In the genomic region with DNA sequence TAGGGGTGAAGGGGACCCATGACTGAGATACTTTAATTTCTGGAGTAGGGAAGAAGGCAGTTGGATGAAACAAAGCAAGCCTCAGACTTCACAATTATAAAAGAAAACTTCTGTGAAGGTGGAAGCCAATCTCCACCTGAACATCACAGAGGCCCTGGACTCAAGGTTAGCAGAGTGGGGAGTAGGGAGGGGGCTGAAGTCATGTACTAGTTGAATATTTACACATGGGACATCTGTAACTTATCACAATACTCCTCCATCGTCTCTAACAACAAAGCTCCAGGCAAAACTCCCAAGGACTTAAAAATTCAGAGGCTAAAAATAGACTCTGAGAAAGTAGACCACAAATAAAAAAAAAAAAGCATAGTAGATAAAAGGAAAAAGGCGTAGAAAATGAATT, we compare ENCODE assay signal across 16 cellular contexts.
DNase-seq lines count a peak whose midpoint lies in the region; ATAC-seq and TF ChIP-seq lines count a peak whose summit lies in the region.
"Had no signal": no experiment of that assay in that cellular context is flagged by ENCODE, and none has a peak within 500 bp of the region (broad histone marks: within the 10 kb centered on the region; RNA-seq: fewer than 3 reads in every experiment).

No MANE protein-coding gene starts in this region.

- DNase-seq in astrocyte of the hippocampus (ENCODE audit: low read depth, low spot score) (peak; percentile 3), fibroblast of lung (ENCODE audit: low read depth in 2 of 2) (peak; percentile 7 to 12), cerebellum (ENCODE audit: low spot score) (no peak), SW 1271 (lab: John Stamatoyannopoulos, UW) (no peak)
- no peak for DNase-seq in effector CD8-positive, alpha-beta T cell (lab: John Stamatoyannopoulos, UW)
- DNase-seq: AML-193; Caco-2; CD4-positive, alpha-beta T cell; HFFc6; IMR-90 had no signal

- H4K20me1 ChIP-seq in fibroblast of lung (ENCODE audit: control insufficient read depth, extremely low read depth, insufficient read depth, low read length), result no peaks in the 10 kb centered on the region

- H3K36me3 Mint-ChIP-seq in nephron (ENCODE audit: low read depth), result no peaks in the 10 kb centered on the region

- H3K4me3 Mint-ChIP-seq in nephron, result no peak overlapping the region
- H3K4me3 Mint-ChIP-seq: CD4-positive, alpha-beta T cell; GM23338; HFFc6 had no signal

- no peaks in the 10 kb centered on the region for H3K27me3 ChIP-seq in fibroblast of lung (ENCODE audit: control insufficient read depth, insufficient read depth, low read length)

- no peaks in the 10 kb centered on the region for H3K4me1 ChIP-seq in fibroblast of lung (ENCODE audit: control insufficient read depth, extremely low read depth, insufficient read depth, low read length)
- H3K4me1 ChIP-seq: A549, Caco-2 had no signal

- no peak for TF ChIP-seq CTCF in fibroblast of lung (conservative IDR thresholded peaks at IDR 0.05 in 1 of 2, IDR thresholded peaks at IDR 0.05 in 1 of 2; ENCODE audit: low read depth in 1 of 2, low read length in 2 of 2)
- TF ChIP-seq CTCF in nephron (IDR thresholded peaks at IDR 0.05; ENCODE audit: unreplicated experiment in 3 of 3), result no peak

- peak overlapping the region in 2 of 3 experiments; percentile 29 to 50 for H3K27ac Mint-ChIP-seq in nephron
- H3K27ac Mint-ChIP-seq: CD4-positive, alpha-beta T cell; GM23338; HFFc6 had no signal

- no peak overlapping the region for H2AFZ ChIP-seq in fibroblast of lung (ENCODE audit: low read length)
- H2AFZ ChIP-seq: GM23338 had no signal

- H3K9me3 ChIP-seq in fibroblast of lung (ENCODE audit: control insufficient read depth, insufficient read depth, low read depth, low read length), result no peaks in the 10 kb centered on the region
- H3K9me3 ChIP-seq: A549, Caco-2 had no signal

- H3K9me3 Mint-ChIP-seq in nephron, result no peaks in the 10 kb centered on the region
- H3K9me3 Mint-ChIP-seq: CD4-positive, alpha-beta T cell; GM23338 had no signal

- no peaks in the 10 kb centered on the region for H3K4me1 Mint-ChIP-seq in nephron
- H3K4me1 Mint-ChIP-seq: GM23338 had no signal

- H3K4me2 ChIP-seq in fibroblast of lung (ENCODE audit: extremely low read depth, insufficient read depth, low read length), result no peak overlapping the region
- H3K4me2 ChIP-seq: A549, GM23338 had no signal

- no peaks in the 10 kb centered on the region for H3K79me2 ChIP-seq in fibroblast of lung (ENCODE audit: control insufficient read depth, insufficient read depth, low read length)

- H3K9ac ChIP-seq in fibroblast of lung (ENCODE audit: insufficient read depth, low read length), result no peak overlapping the region

- H3K27ac ChIP-seq in fibroblast of lung (ENCODE audit: insufficient read depth, low read length), result no peak overlapping the region
- H3K27ac ChIP-seq: A549, C4-2B had no signal

- H3K36me3 ChIP-seq in fibroblast of lung (ENCODE audit: control insufficient read depth, insufficient read depth, low read length), result no peaks in the 10 kb centered on the region

- H3K27me3 Mint-ChIP-seq in nephron (ENCODE audit: low read depth), result no peaks in the 10 kb centered on the region
- H3K27me3 Mint-ChIP-seq: CD4-positive, alpha-beta T cell had no signal

- H3K4me3 ChIP-seq in fibroblast of lung (replicated peaks in 1 of 4; ENCODE audit: control extremely low read depth in 1 of 4, insufficient read depth in 1 of 4, low read depth in 3 of 4, low read length in 4 of 4), result no peak overlapping the region
- H3K4me3 ChIP-seq: A549, GM23338 had no signal

- ATAC-seq in HG02884 (IDR thresholded peaks at IDR 0.05; ENCODE audit: unreplicated experiment), result no peak
- ATAC-seq: A549, GM23338, HCT116 had no signal

Comparison
In these comparisons a context has a peak if more than half of its experiments do, and no peak if none do; other contexts are left out.
1. DNase-seq: peak in astrocyte of the hippocampus (single experiment) and fibroblast of lung (2 of 2); none in effector CD8-positive, alpha-beta T cell (single experiment), cerebellum (single experiment) and SW 1271 (0 of 2).